8 cellular contexts compared by ENCODE assay signal in the genomic region with DNA sequence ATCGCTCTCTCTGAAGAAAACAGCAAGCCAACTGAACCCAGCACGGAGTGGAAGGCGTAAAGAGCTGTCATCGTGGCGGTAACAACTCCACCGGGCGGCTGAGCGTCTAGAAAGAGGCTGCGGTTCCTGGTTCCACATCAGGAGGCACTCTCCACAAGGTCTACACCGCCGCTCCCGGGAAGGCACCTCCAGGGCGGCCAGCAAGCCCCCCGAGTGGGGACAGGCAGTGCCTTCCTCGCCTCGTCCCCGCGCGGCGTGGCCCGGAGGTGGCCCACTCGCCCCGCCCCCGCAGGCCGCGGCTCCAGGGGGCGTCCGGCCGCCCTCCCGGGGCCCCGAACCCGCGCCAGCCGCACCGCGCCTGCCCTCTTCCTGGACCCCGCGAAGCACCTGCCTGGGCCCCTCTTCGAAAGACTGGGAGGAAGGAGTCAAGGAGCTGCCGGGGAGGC. TPM values are rescaled to one million over a fixed set of nuclear protein-coding genes. Genes with fewer than 3 reads are reported as not detected.
A peak's percentile ranks its signal among the peaks of the same experiment; 100 is the strongest.
DNase-seq lines count a peak whose midpoint lies in the region; ATAC-seq and TF ChIP-seq lines count a peak whose summit lies in the region.

No MANE protein-coding gene starts in this region.

- peaks cover 4% of the 10 kb centered on the region for H3K4me1 ChIP-seq in osteoblast (ENCODE audit: insufficient read depth, low read length)

- TF ChIP-seq CTCF in osteoblast (IDR thresholded peaks at IDR 0.05; ENCODE audit: extremely low read depth, low read depth, low read length), result peak; percentile 13
- TF ChIP-seq CTCF in type B pancreatic cell (conservative IDR thresholded peaks at IDR 0.05), result peak; percentile 66

- no peaks in the 10 kb centered on the region for H3K36me3 ChIP-seq in osteoblast (ENCODE audit: insufficient read depth, low read length)

- peak overlapping the region; percentile 99 for H2AFZ ChIP-seq in osteoblast (ENCODE audit: low read length)

- peak; percentile 27 for ATAC-seq in HG02870 (IDR thresholded peaks at IDR 0.05; ENCODE audit: unreplicated experiment)
- peak; percentile 46 for ATAC-seq in activated T-helper 17 cell treated with anti-CD3 and anti-CD28 coated beads, Interleukin-2, amount 50 U/mL, for 72 hours (replicated peaks)

- peak overlapping the region; percentile 100 for H3K4me3 ChIP-seq in osteoblast (ENCODE audit: insufficient read depth, low read length)

- peak overlapping the region; percentile 74 for H3K27ac Mint-ChIP-seq in activated T-helper 17 cell treated with anti-CD3 and anti-CD28 coated beads, Interleukin-2, amount 50 U/mL, for 72 hours
- H3K27ac Mint-ChIP-seq in type B pancreatic cell, result peak overlapping the region; percentile 82

- H4K20me1 ChIP-seq in osteoblast (ENCODE audit: insufficient read depth, low read length), result no peaks in the 10 kb centered on the region

- peak overlapping the region; percentile 77 for H3K27ac ChIP-seq in osteoblast (ENCODE audit: low read depth, low read length)

- peaks cover 15% of the 10 kb centered on the region for H3K79me2 ChIP-seq in osteoblast (ENCODE audit: insufficient read depth, low read length)

- peak overlapping the region; percentile 98 for H3K4me2 ChIP-seq in osteoblast (ENCODE audit: insufficient read depth, low read length)

- DNase-seq in SHP77 (lab: John Stamatoyannopoulos, UW) (peak; percentile 35 to 61), SHP77 treated with DMSO at 0.1 percent for 48 hours (lab: John Stamatoyannopoulos, UW) (no peak), NCI-H748 treated with DMSO at 0.1 percent for 48 hours (lab: John Stamatoyannopoulos, UW) (peak; percentile 9), glomerular visceral epithelial cell (ENCODE audit: extremely low spot score) (peak; percentile 33), osteoblast (ENCODE audit: insufficient read length, low spot score, missing footprints) (peak; percentile 74), type B pancreatic cell (ENCODE audit: extremely low spot score, unreplicated experiment) (peak; percentile 77)

- H3K36me3 Mint-ChIP-seq in activated T-helper 17 cell treated with anti-CD3 and anti-CD28 coated beads, Interleukin-2, amount 50 U/mL, for 72 hours (ENCODE audit: low read depth), result no peaks in the 10 kb centered on the region
- H3K36me3 Mint-ChIP-seq in type B pancreatic cell, result no peaks in the 10 kb centered on the region

- H3K4me1 Mint-ChIP-seq in activated T-helper 17 cell treated with anti-CD3 and anti-CD28 coated beads, Interleukin-2, amount 50 U/mL, for 72 hours, result no peaks in the 10 kb centered on the region
- peaks cover 4% of the 10 kb centered on the region for H3K4me1 Mint-ChIP-seq in type B pancreatic cell (ENCODE audit: unreplicated experiment)

- peaks cover 5% of the 10 kb centered on the region for H3K27me3 ChIP-seq in osteoblast (ENCODE audit: insufficient read depth, low read length)

- no peaks in the 10 kb centered on the region for H3K9me3 Mint-ChIP-seq in activated T-helper 17 cell treated with anti-CD3 and anti-CD28 coated beads, Interleukin-2, amount 50 U/mL, for 72 hours
- no peaks in the 10 kb centered on the region for H3K9me3 Mint-ChIP-seq in type B pancreatic cell

- H3K27me3 Mint-ChIP-seq in activated T-helper 17 cell treated with anti-CD3 and anti-CD28 coated beads, Interleukin-2, amount 50 U/mL, for 72 hours, result no peaks in the 10 kb centered on the region
- no peaks in the 10 kb centered on the region for H3K27me3 Mint-ChIP-seq in type B pancreatic cell

- H3K9me3 ChIP-seq in osteoblast (ENCODE audit: low read depth, low read length), result no peaks in the 10 kb centered on the region

- H3K4me3 Mint-ChIP-seq in activated T-helper 17 cell treated with anti-CD3 and anti-CD28 coated beads, Interleukin-2, amount 50 U/mL, for 72 hours, result peak overlapping the region; percentile 88
- H3K4me3 Mint-ChIP-seq in type B pancreatic cell, result peak overlapping the region; percentile 95

RNA-seq across cellular contexts. Expression of a gene that starts 0.7 kb away (rescaled TPM):
- 10 to 100 TPM in 1 of 2 donors, 1 to 10 TPM in 1; 5.6 to 12.0 TPM for total RNA-seq in activated T-helper 17 cell treated with anti-CD3 and anti-CD28 coated beads, Interleukin-2, amount 50 U/mL, for 72 hours
- total RNA-seq in osteoblast (12.4 and 12.7 TPM in 2 replicates), type B pancreatic cell (ENCODE audit: low replicate concordance) (11.2 and 16.6 TPM in 2 replicates)
